Comparison of ENCODE assay signal across 6 cellular contexts in the genomic region with DNA sequence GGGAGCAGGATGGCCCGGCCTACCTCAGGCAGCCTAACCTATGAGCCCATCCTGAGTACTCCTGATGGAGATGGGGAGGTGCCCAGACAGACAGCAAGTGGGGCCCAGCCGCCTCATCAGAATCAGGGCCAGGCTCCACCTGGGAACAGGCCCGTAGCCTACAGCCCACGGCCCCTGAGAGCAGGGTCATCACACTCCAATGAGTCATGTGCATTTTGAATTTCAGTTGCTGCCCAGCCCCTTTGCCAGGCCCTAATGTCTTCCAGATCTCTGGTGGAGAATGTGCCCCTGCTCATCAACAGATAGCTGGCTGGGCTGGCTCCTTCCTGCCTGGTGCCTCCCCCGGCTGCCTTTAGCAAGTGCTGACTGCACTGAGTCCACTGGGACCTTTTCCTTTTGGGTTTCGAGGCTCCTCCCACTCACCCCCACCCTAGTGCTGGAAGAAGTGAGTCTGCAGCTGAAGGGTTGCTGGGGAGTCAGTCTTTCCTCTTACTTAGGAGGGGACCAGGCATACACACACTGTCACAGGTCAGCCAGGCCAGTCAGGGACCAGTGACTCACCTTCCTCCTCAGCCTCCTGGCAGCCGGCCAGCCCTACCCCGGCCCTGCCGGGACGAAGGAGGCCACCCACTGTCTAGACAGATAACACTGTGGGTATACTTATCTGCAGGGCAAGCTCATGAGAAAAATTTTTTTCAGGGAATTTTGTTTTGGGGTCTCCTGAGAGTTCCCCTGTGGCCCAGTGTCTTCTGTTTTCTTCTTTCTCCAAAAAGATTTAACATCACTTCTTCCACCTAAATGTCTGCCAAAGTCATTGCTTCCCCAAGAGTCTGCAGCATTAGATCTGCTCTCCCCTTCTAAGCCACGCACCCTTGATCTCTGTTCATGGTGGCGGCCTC. TPM values are rescaled to one million over a fixed set of nuclear protein-coding genes. Genes with fewer than 3 reads are reported as not detected.
DNase-seq lines count a peak whose midpoint lies in the region; ATAC-seq and TF ChIP-seq lines count a peak whose summit lies in the region.

No MANE protein-coding gene starts in this region.

- H3K9ac ChIP-seq in BLaER1, result peak overlapping the region; percentile 57; the same call in 1 of the 2 replicates

- no peaks in the 10 kb centered on the region for H3K9me3 ChIP-seq in BLaER1
- H3K9me3 ChIP-seq in transverse colon, result no peaks in the 10 kb centered on the region

- H3K36me3 ChIP-seq in BLaER1, result peaks cover 40% of the 10 kb centered on the region
- peaks cover 0 to 5% (median 2%) of the 10 kb centered on the region in 4 donors for H3K36me3 ChIP-seq in transverse colon

- no peak overlapping the region for H3K4me3 ChIP-seq in BLaER1
- H3K4me3 ChIP-seq in transverse colon, result no peak overlapping the region

- no peak for TF ChIP-seq EP300 in transverse colon (IDR thresholded peaks at IDR 0.05; ENCODE audit: low read depth)

- 0 to 40% methylated on average over 1 to 12 of the region's 12 CpGs for WGBS in transverse colon (ENCODE audit: low coverage in 1 of 2), 2 donors

- H3K27me3 ChIP-seq in BLaER1 (no peaks in the 10 kb centered on the region), transverse colon (no peaks in the 10 kb centered on the region)

- H3K4me3 Mint-ChIP-seq in activated T-cell treated with anti-CD3 and anti-CD28 coated beads, Interleukin-2, amount 50 U/mL, for 72 hours, result peak overlapping the region; percentile 55 to 66

- TF ChIP-seq CTCF in transverse colon (IDR thresholded peaks at IDR 0.05), result no peak

- peak; percentile 96 to 97 for ATAC-seq in activated T-cell treated with anti-CD3 and anti-CD28 coated beads, Interleukin-2, amount 50 U/mL, for 72 hours (replicated peaks in 1 of 2)

- no peaks in the 10 kb centered on the region for H3K27me3 Mint-ChIP-seq in activated T-cell treated with anti-CD3 and anti-CD28 coated beads, Interleukin-2, amount 50 U/mL, for 72 hours (ENCODE audit: low read depth)

- no peaks in the 10 kb centered on the region for H3K9me3 Mint-ChIP-seq in activated T-cell treated with anti-CD3 and anti-CD28 coated beads, Interleukin-2, amount 50 U/mL, for 72 hours

- intact Hi-C loops in transverse colon (cut with DNase I; ENCODE audit: low total_unique reads), result no loop called here

- H3K27ac ChIP-seq in BLaER1 (peak overlapping the region; percentile 75), transverse colon (peak overlapping the region in 2 of 4 donors; percentile 18 to 35)

- no peak for TF ChIP-seq POLR2A in transverse colon (IDR thresholded peaks at IDR 0.05)

- H3K4me1 ChIP-seq in BLaER1 (peaks cover 33% of the 10 kb centered on the region), transverse colon (peaks cover 0 to 13% (median 9%) of the 10 kb centered on the region in 4 donors)

- in situ Hi-C loops in transverse colon (cut with MboI; ENCODE audit: low pct_ligation_motif_present in 1 of 4, low pct_unique_long_range_greater_than_20kb in 1 of 4, low sequenced_read_pairs in 3 of 4), result loop anchor here in 1 of 4 donors (10.0 kb wide), 1 partner anchor 66 kb away; no protein-coding TSS in a partner anchor

- H3K27ac Mint-ChIP-seq in activated T-cell treated with anti-CD3 and anti-CD28 coated beads, Interleukin-2, amount 50 U/mL, for 72 hours, result peak overlapping the region; percentile 58

- peak; percentile 96 for DNase-seq in LHCN-M2 (ENCODE audit: low read depth)
- peak; percentile 82 to 86 for DNase-seq in activated T-cell treated with anti-CD3 and anti-CD28 coated beads, Interleukin-2, amount 50 U/mL, for 72 hours
- DNase-seq in left kidney (ENCODE audit: low read depth, low spot score), result peak; percentile 62
- DNase-seq in transverse colon, result peak; percentile 64
- no peak for DNase-seq in HPDE6-E6E7 (ENCODE audit: extremely low spot score)

- H3K36me3 Mint-ChIP-seq in activated T-cell treated with anti-CD3 and anti-CD28 coated beads, Interleukin-2, amount 50 U/mL, for 72 hours (ENCODE audit: insufficient read depth in 2 of 2), result peaks cover 2% of the 10 kb centered on the region in 2 donors

- peaks cover 18% of the 10 kb centered on the region for H3K4me1 Mint-ChIP-seq in activated T-cell treated with anti-CD3 and anti-CD28 coated beads, Interleukin-2, amount 50 U/mL, for 72 hours (ENCODE audit: low read depth)

- peaks cover 16% of the 10 kb centered on the region for H4K20me1 ChIP-seq in BLaER1

- peak overlapping the region; percentile 83 for H3K4me2 ChIP-seq in BLaER1

RNA-seq across cellular contexts. Expression of gene ASIC3, which starts 9.1 kb away (rescaled TPM):
- total RNA-seq in LHCN-M2 (2014; rRNA removed), result 0.19 and 2.2 TPM in 2 replicates
- polyA plus RNA-seq in LHCN-M2 (2012), result 0.81 TPM
- 10 to 100 TPM; 14.4 to 15.7 TPM for total RNA-seq in activated T-cell treated with anti-CD3 and anti-CD28 coated beads, Interleukin-2, amount 50 U/mL, for 72 hours
- total RNA-seq in transverse colon, result 1 to 10 TPM; 2.6 to 4.3 (median 3.1) TPM

RNA-seq across cellular contexts. Expression of gene ABCB8, which starts 10.9 kb away (rescaled TPM):
- total RNA-seq in LHCN-M2 (2014; rRNA removed), result 61.1 and 64.0 TPM in 2 replicates
- polyA plus RNA-seq in LHCN-M2 (2012), result 40.4 TPM
- 10 to 100 TPM; 46.6 to 49.6 TPM for total RNA-seq in activated T-cell treated with anti-CD3 and anti-CD28 coated beads, Interleukin-2, amount 50 U/mL, for 72 hours
- 10 to 100 TPM; 33.3 to 76.4 (median 51.4) TPM for total RNA-seq in transverse colon

RNA-seq across cellular contexts. Expression of gene ATG9B, which starts 14.9 kb away (rescaled TPM):
- total RNA-seq in LHCN-M2 (2014; rRNA removed) (0.06 TPM in 2 replicates), transverse colon (1 to 10 TPM in 1 of 4 donors, not detected in 3; 1.1 TPM)
- 0.11 TPM for polyA plus RNA-seq in LHCN-M2 (2012)
- total RNA-seq in activated T-cell treated with anti-CD3 and anti-CD28 coated beads, Interleukin-2, amount 50 U/mL, for 72 hours, result 10 to 100 TPM in 1 of 2 donors, 1 to 10 TPM in 1; 9.0 to 10.1 TPM

RNA-seq across cellular contexts. Expression of gene CDK5, which starts 18.5 kb away (rescaled TPM):
- total RNA-seq in LHCN-M2 (2014; rRNA removed) (47.1 and 47.4 TPM in 2 replicates), transverse colon (10 to 100 TPM in 3 of 4 donors, 1 to 10 TPM in 1; 1.1 to 33.8 (median 10.7) TPM)
- polyA plus RNA-seq in LHCN-M2 (2012), result 53.1 TPM
- total RNA-seq in activated T-cell treated with anti-CD3 and anti-CD28 coated beads, Interleukin-2, amount 50 U/mL, for 72 hours, result 10 to 100 TPM in 1 of 2 donors, 1 to 10 TPM in 1; 9.4 to 11.6 TPM

RNA-seq across cellular contexts. Expression of gene SLC4A2, which starts 20.2 kb away (rescaled TPM):
- total RNA-seq in LHCN-M2 (2014; rRNA removed), result 274 and 291 TPM in 2 replicates
- polyA plus RNA-seq in LHCN-M2 (2012), result 331 TPM
- total RNA-seq in activated T-cell treated with anti-CD3 and anti-CD28 coated beads, Interleukin-2, amount 50 U/mL, for 72 hours, result 10 to 100 TPM; 73.7 to 75.6 TPM
- 100 to 1,000 TPM in 2 of 4 donors, 10 to 100 TPM in 2; 61.7 to 464 (median 83.2) TPM for total RNA-seq in transverse colon
